In genomic region chr11:61575886-61576516, GRCh38 we compare ENCODE assay signal across 16 cellular contexts. TPM values are rescaled to one million over a fixed set of nuclear protein-coding genes. Genes with fewer than 3 reads are reported as not detected.
DNase-seq lines count a peak whose midpoint lies in the region; ATAC-seq, FAIRE-seq and TF ChIP-seq lines count a peak whose summit lies in the region.
"Had no signal": no experiment of that assay in that cellular context is flagged by ENCODE, and none has a peak within 500 bp of the region (broad histone marks: within the 10 kb centered on the region; RNA-seq: fewer than 3 reads in every experiment).

No MANE protein-coding gene starts in this region.

- POLR2A ChIA-PET in HepG2 (lab: Yijun Ruan, JAX): interaction anchor here (1.4 kb wide), 1 partner anchor 9 kb away, joined by 4 read pairs; no protein-coding TSS in a partner anchor

- H3K27ac ChIP-seq in C4-2B: no peak overlapping the region
- H3K27ac ChIP-seq in cingulate gyrus (ENCODE audit: low read depth, low read length): peak overlapping the region; percentile 19
- H3K27ac ChIP-seq in HepG2 (ENCODE audit: extremely low read length, insufficient read depth, low read length): no peak overlapping the region
- no peak overlapping the region for H3K27ac ChIP-seq in small intestine (ENCODE audit: low read depth in 1 of 2, low read length in 1 of 2)

- H3K36me3 ChIP-seq in HepG2 (replicated peaks in 1 of 2; ENCODE audit: control insufficient read depth in 1 of 2, insufficient read depth in 2 of 2, low read length in 2 of 2): no peaks in the 10 kb centered on the region
- no peaks in the 10 kb centered on the region for H3K36me3 ChIP-seq in small intestine (ENCODE audit: control insufficient read depth in 2 of 2, insufficient read depth in 2 of 2, low read length in 2 of 2)

- no TSS peak for BruUV-seq in HepG2 (replicated peaks; lab: Mats Ljungman, UMichigan)

- H3K79me2 ChIP-seq in HepG2 (ENCODE audit: insufficient read depth, low read length): no peaks in the 10 kb centered on the region

- H3K4me1 ChIP-seq in HepG2 (ENCODE audit: insufficient read depth, low read length) (peaks cover 40% of the 10 kb centered on the region), small intestine (ENCODE audit: control insufficient read depth in 2 of 2, insufficient read depth in 1 of 2, low read depth in 1 of 2, low read length in 1 of 2) (no peaks in the 10 kb centered on the region)

- DNase-seq in LNCaP clone FGC (ENCODE audit: low read depth): no peak
- DNase-seq in HepG2 (ENCODE audit: low spot score): no peak
- DNase-seq in omental fat pad (ENCODE audit: low spot score): no peak
- no peak for DNase-seq in small intestine
- no peak for DNase-seq in NCI-H146 (lab: John Stamatoyannopoulos, UW)
- DNase-seq: AML-193; Calu3; CD4-positive, alpha-beta T cell; DMS79 treated with DMSO at 0.1 percent for 48 hours; NCI-H1417 treated with DMSO at 0.1 percent for 48 hours; NCI-H2029 treated with DMSO at 0.1 percent for 48 hours; NCI-H524 treated with DMSO at 0.1 percent for 48 hours; NK-92 treated with Interleukin-12 subunit alpha and Interleukin-12 subunit beta, amount 100 ng/mL, for 24 hours had no signal

- H3K4me3 ChIP-seq in LNCaP clone FGC (ENCODE audit: low read depth, low read length) (no peak overlapping the region), HepG2 (replicated peaks in 1 of 3; ENCODE audit: insufficient read depth in 1 of 3, low read depth in 2 of 3, low read length in 3 of 3) (no peak overlapping the region), small intestine (ENCODE audit: low read depth in 1 of 2, low read length in 2 of 2) (no peak overlapping the region)

- TF ChIP-seq POLR2A in HepG2 (IDR thresholded peaks at IDR 0.05; ENCODE audit: insufficient read depth in 1 of 2, low read depth in 2 of 2, low read length in 2 of 2): no peak

- H3K4me2 ChIP-seq in HepG2 (ENCODE audit: low read depth, low read length): no peak overlapping the region

- CTCF ChIA-PET in HepG2 (lab: Yijun Ruan, JAX; ENCODE audit: low intra/inter-chr PET ratio, low total read pairs): no interaction called here

- intact Hi-C loops in HepG2 (cut with micrococcal nuclease; ENCODE audit: unreplicated experiment): no loop called here

- TF ChIP-seq CTCF in C4-2B (conservative IDR thresholded peaks at IDR 0.05) (peak; percentile 33), LNCaP clone FGC (IDR thresholded peaks at IDR 0.05; ENCODE audit: control insufficient read depth, extremely low read depth, insufficient read depth) (peak; percentile 55), HepG2 (CRISPR knock-in tag; IDR thresholded peaks at IDR 0.05) (no peak), omental fat pad (IDR thresholded peaks at IDR 0.05) (no peak)

- TF ChIP-seq EP300 in HepG2 (IDR thresholded peaks at IDR 0.05; ENCODE audit: low read depth in 2 of 2, low read length in 2 of 2) (no peak), HepG2 (CRISPR knock-in tag; IDR thresholded peaks at IDR 0.05; ENCODE audit: borderline replicate concordance) (no peak)

- no peak overlapping the region for H2AFZ ChIP-seq in HepG2 (ENCODE audit: low read length)

- no peaks in the 10 kb centered on the region for H4K20me1 ChIP-seq in HepG2 (ENCODE audit: insufficient read depth, low read length)

- in situ Hi-C loops in HepG2 (cut with HindIII; ENCODE audit: extremely low pct_ligation_motif_present, low pct_unique_long_range_greater_than_20kb): no loop called here

- H3K27me3 ChIP-seq in HepG2 (ENCODE audit: control insufficient read depth in 1 of 2, insufficient read depth in 2 of 2, low read length in 2 of 2): peaks cover 5 to 18% of the 10 kb centered on the region in 2 experiments; a peak in 3 of 5 replicates
- peaks cover 2 to 15% of the 10 kb centered on the region in 2 donors for H3K27me3 ChIP-seq in small intestine (ENCODE audit: control insufficient read depth in 2 of 2, insufficient read depth in 2 of 2, low read length in 2 of 2)

- FAIRE-seq in HepG2 (lab: Jason Lieb, UNC): no peak
- FAIRE-seq in small intestine (lab: Jason Lieb, UNC): no peak

- no peak for TF ChIP-seq RAD21 in HepG2 (CRISPR knock-in tag; IDR thresholded peaks at IDR 0.05)

- H3K9me3 ChIP-seq in HepG2 (ENCODE audit: low read length) (no peaks in the 10 kb centered on the region), small intestine (ENCODE audit: control insufficient read depth, low read depth) (no peaks in the 10 kb centered on the region)

- 49% methylated on average over 2 of the region's 12 CpGs for WGBS in HepG2 (ENCODE audit: low lambda C conversion rate)
- 60 to 78% (median 67%) methylated on average over 12 of the region's 12 CpGs for WGBS in small intestine, 3 donors

- H3K9ac ChIP-seq in HepG2 (ENCODE audit: insufficient read depth, low read depth, low read length): no peak overlapping the region

- ATAC-seq in HepG2: no peak
- no peak for ATAC-seq in GM18520 (IDR thresholded peaks at IDR 0.05; ENCODE audit: unreplicated experiment)
- ATAC-seq in omental fat pad (ENCODE audit: low FRiP score): no peak

TF ChIP-seq in HepG2, 621 proteins besides CTCF, POLR2A, EP300 and RAD21:
- TF ChIP-seq HES4 (CRISPR knock-in tag; IDR thresholded peaks at IDR 0.05; ENCODE audit: borderline replicate concordance) (no peak), NCOA2 (CRISPR knock-in tag; IDR thresholded peaks at IDR 0.05) (no peak), HNRNPL (IDR thresholded peaks at IDR 0.05; ENCODE audit: low read depth, low read length) (0 out of 2 replicates have a peak, but pooled peaks have one; percentile 44), ZNF101 (CRISPR knock-in tag; IDR thresholded peaks at IDR 0.05; ENCODE audit: borderline replicate concordance, low read depth) (no peak)

RNA-seq across cellular contexts. Expression of gene SYT7, which starts 4.9 kb away (rescaled TPM):
- 0.81 and 1.4 TPM in 2 replicates for total RNA-seq in HepG2 (2016; rRNA removed; fragmentation: Illumina TruSeq; extraction: Trizol)
- 1.2 and 2.8 TPM in 2 replicates for total RNA-seq in HepG2 (2016; cell fraction: cytosol; rRNA removed; fragmentation: Illumina TruSeq; extraction: Trizol; ENCODE audit: low read depth)
- total RNA-seq in HepG2 (2016; cell fraction: insoluble cytoplasmic fraction; rRNA removed; fragmentation: Illumina TruSeq; extraction: Trizol): 1.6 TPM in 2 replicates
- total RNA-seq in HepG2 (2016; cell fraction: membrane; rRNA removed; fragmentation: Illumina TruSeq; extraction: Trizol): 2.9 and 3.9 TPM in 2 replicates
- 1.2 and 1.9 TPM in 2 replicates for total RNA-seq in HepG2 (2016; cell fraction: nucleus; rRNA removed; fragmentation: Illumina TruSeq; extraction: Trizol)
- polyA plus RNA-seq in HepG2 (2011; rRNA removed): 4.4 and 6.2 TPM in 2 replicates
- 3.5 and 4.0 TPM in 2 replicates for polyA plus RNA-seq in HepG2 (2011; cell fraction: cytosol; rRNA removed)
- 13.8 and 15.6 TPM in 2 replicates for polyA plus RNA-seq in HepG2 (2011; cell fraction: nucleus; rRNA removed)
- 8.2 and 9.2 TPM in 2 replicates for polyA plus RNA-seq in HepG2 (2012)
- polyA plus RNA-seq in HepG2 (2016; cell fraction: cytosol; fragmentation: Illumina TruSeq; extraction: Trizol; ENCODE audit: low read depth): 2.3 and 2.9 TPM in 2 replicates
- polyA plus RNA-seq in HepG2 (2016; cell fraction: insoluble cytoplasmic fraction; fragmentation: Illumina TruSeq; extraction: Trizol; ENCODE audit: low read depth): 2.0 and 2.2 TPM in 2 replicates
- polyA plus RNA-seq in HepG2 (2016; cell fraction: membrane; fragmentation: Illumina TruSeq; extraction: Trizol; ENCODE audit: low read depth): 3.2 and 3.7 TPM in 2 replicates
- polyA plus RNA-seq in HepG2 (2016; cell fraction: nucleus; fragmentation: Illumina TruSeq; extraction: Trizol; ENCODE audit: insufficient read depth, low read depth): 3.0 and 3.7 TPM in 2 replicates
- 2.1 and 7.7 TPM in 2 replicates for polyA minus RNA-seq in HepG2 (2011; rRNA and poly(A)+ RNA removed; ENCODE audit: low replicate concordance)
- 2.9 and 7.2 TPM in 2 replicates for polyA minus RNA-seq in HepG2 (2011; cell fraction: cytosol; rRNA and poly(A)+ RNA removed)
- 1.7 and 2.9 TPM in 2 replicates for polyA minus RNA-seq in HepG2 (2011; cell fraction: nucleus; rRNA and poly(A)+ RNA removed)
- 1 to 10 TPM; 1.6 to 6.6 (median 4.4) TPM for total RNA-seq in omental fat pad
- 1 to 10 TPM in 1 of 3 donors, under 1 TPM in 2; 0.81 to 5.0 (median 0.89) TPM for polyA plus RNA-seq in small intestine
- total RNA-seq: CD4-positive, alpha-beta T cell had no signal

Comparison
In these comparisons a context has a peak if more than half of its experiments do, and no peak if none do; other contexts are left out.
1. CTCF ChIP-seq: peak in C4-2B (single experiment) and LNCaP clone FGC (single experiment); none in HepG2 (single experiment) and omental fat pad (0 of 3).